ENCODE assay signal across 8 cellular contexts in the genomic region with DNA sequence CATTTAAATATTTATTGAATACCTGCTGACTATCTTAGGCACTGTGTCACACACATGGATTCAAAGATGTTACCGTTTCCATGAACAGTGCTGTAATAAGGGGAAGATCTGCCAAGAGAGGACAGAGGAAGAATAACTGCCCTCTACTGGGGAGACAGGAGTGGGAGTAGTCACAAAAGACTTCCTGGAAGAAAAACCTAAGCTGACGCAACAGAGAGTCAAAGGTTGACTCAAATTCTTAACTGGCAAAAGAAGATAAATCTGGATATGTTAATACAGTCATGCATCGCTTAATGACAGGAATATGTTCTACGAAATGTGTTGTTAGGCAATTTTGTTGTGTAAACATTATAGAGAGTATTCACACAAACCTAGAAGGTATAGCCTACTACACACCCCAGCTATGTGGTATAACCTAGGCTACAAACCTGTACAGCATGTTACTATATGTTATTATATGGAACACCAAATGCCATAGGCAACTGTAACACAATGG. TPM values are rescaled to one million over a fixed set of nuclear protein-coding genes. Genes with fewer than 3 reads are reported as not detected.
DNase-seq lines count a peak whose midpoint lies in the region; ATAC-seq and TF ChIP-seq lines count a peak whose summit lies in the region.

No MANE protein-coding gene starts in this region.

- no peaks in the 10 kb centered on the region for H3K79me2 ChIP-seq in Loucy (ENCODE audit: insufficient read depth, low read length)

- peaks cover 17% of the 10 kb centered on the region for H3K4me1 Mint-ChIP-seq in activated naive CD8-positive, alpha-beta T cell treated with anti-CD3 and anti-CD28 coated beads, Interleukin-2, amount 50 U/mL, for 24 hours
- peaks cover 14% of the 10 kb centered on the region for H3K4me1 Mint-ChIP-seq in stimulated activated naive CD8-positive, alpha-beta T cell treated with anti-CD3 and anti-CD28 coated beads, Interleukin-15, amount 100 ng/mL, for 72 hours

- peak; percentile 81 for ATAC-seq in activated naive CD8-positive, alpha-beta T cell treated with anti-CD3 and anti-CD28 coated beads, Interleukin-2, amount 50 U/mL, for 24 hours
- peak; percentile 92 for ATAC-seq in stimulated activated naive CD8-positive, alpha-beta T cell treated with anti-CD3 and anti-CD28 coated beads, Interleukin-15, amount 100 ng/mL, for 72 hours

- TF ChIP-seq POLR2A in lower leg skin (IDR thresholded peaks at IDR 0.05) = no peak

- H2AFZ ChIP-seq in Loucy (ENCODE audit: low read length) = no peak overlapping the region

- H3K9me3 ChIP-seq in Loucy (ENCODE audit: insufficient read depth, low read depth, low read length) = no peaks in the 10 kb centered on the region

- intact Hi-C loops in lower leg skin (cut with DNase I; ENCODE audit: low total_unique reads) = no loop called here

- no peaks in the 10 kb centered on the region for H4K20me1 ChIP-seq in Loucy (ENCODE audit: insufficient read depth, low read length, poor library complexity, severe bottlenecking)

- H3F3A ChIP-seq in Loucy (ENCODE audit: low read depth) = no peaks in the 10 kb centered on the region

- H3K9ac ChIP-seq in Loucy (ENCODE audit: low read depth, low read length, poor library complexity, severe bottlenecking) = no peak overlapping the region

- H3K27me3 ChIP-seq in Loucy (ENCODE audit: insufficient read depth, low read length, poor library complexity, severe bottlenecking) = no peaks in the 10 kb centered on the region

- H3K27ac Mint-ChIP-seq in activated naive CD8-positive, alpha-beta T cell treated with anti-CD3 and anti-CD28 coated beads, Interleukin-2, amount 50 U/mL, for 24 hours = peak overlapping the region; percentile 61
- peak overlapping the region; percentile 75 to 95 for H3K27ac Mint-ChIP-seq in stimulated activated naive CD8-positive, alpha-beta T cell treated with anti-CD3 and anti-CD28 coated beads, Interleukin-15, amount 100 ng/mL, for 72 hours

- no peaks in the 10 kb centered on the region for H3K4me1 ChIP-seq in Loucy (ENCODE audit: insufficient read depth, low read length, poor library complexity, severe bottlenecking)

- no peak overlapping the region for H3K4me2 ChIP-seq in Loucy (ENCODE audit: low read depth, low read length, poor library complexity, severe bottlenecking)

- H3K9me3 Mint-ChIP-seq in activated naive CD8-positive, alpha-beta T cell treated with anti-CD3 and anti-CD28 coated beads, Interleukin-2, amount 50 U/mL, for 24 hours = no peaks in the 10 kb centered on the region
- H3K9me3 Mint-ChIP-seq in stimulated activated naive CD8-positive, alpha-beta T cell treated with anti-CD3 and anti-CD28 coated beads, Interleukin-15, amount 100 ng/mL, for 72 hours = no peaks in the 10 kb centered on the region

- DNase-seq in GM03348 (ENCODE audit: low spot score) = peak; percentile 80
- no peak for DNase-seq in activated naive CD8-positive, alpha-beta T cell treated with anti-CD3 and anti-CD28 coated beads, Interleukin-2, amount 50 U/mL, for 24 hours
- peak; percentile 29 for DNase-seq in iPS-NIHi11 (ENCODE audit: low spot score)
- peak in 1 of 2 donors; percentile 19 for DNase-seq in stimulated activated naive CD8-positive, alpha-beta T cell treated with anti-CD3 and anti-CD28 coated beads, Interleukin-15, amount 100 ng/mL, for 72 hours
- DNase-seq in lower leg skin (ENCODE audit: low spot score in 2 of 2) = no peak
- no peak for DNase-seq in NCI-H524 treated with DMSO at 0.1 percent for 48 hours (lab: John Stamatoyannopoulos, UW)
- no peak for DNase-seq in activated CD8-positive, alpha-beta memory T cell treated with anti-CD3 and anti-CD28 coated beads, Interleukin-2, amount 50 U/mL, for 4 hours

- no peaks in the 10 kb centered on the region for H3K27me3 Mint-ChIP-seq in activated naive CD8-positive, alpha-beta T cell treated with anti-CD3 and anti-CD28 coated beads, Interleukin-2, amount 50 U/mL, for 24 hours
- no peaks in the 10 kb centered on the region for H3K27me3 Mint-ChIP-seq in stimulated activated naive CD8-positive, alpha-beta T cell treated with anti-CD3 and anti-CD28 coated beads, Interleukin-15, amount 100 ng/mL, for 72 hours

- H3K4me3 ChIP-seq in Loucy (ENCODE audit: low read length, poor library complexity, severe bottlenecking) (no peak overlapping the region), lower leg skin (ENCODE audit: low read depth, poor library complexity, severe bottlenecking) (no peak overlapping the region)

- H3K4me3 Mint-ChIP-seq in activated naive CD8-positive, alpha-beta T cell treated with anti-CD3 and anti-CD28 coated beads, Interleukin-2, amount 50 U/mL, for 24 hours = no peak overlapping the region
- H3K4me3 Mint-ChIP-seq in stimulated activated naive CD8-positive, alpha-beta T cell treated with anti-CD3 and anti-CD28 coated beads, Interleukin-15, amount 100 ng/mL, for 72 hours = no peak overlapping the region

- peaks cover 29% of the 10 kb centered on the region; the same call in 1 of the 2 replicates for H3K36me3 ChIP-seq in Loucy (ENCODE audit: insufficient read depth, low read length)

- H3K9me2 ChIP-seq in Loucy (replicated peaks; ENCODE audit: low read depth, low read length) = no peaks in the 10 kb centered on the region

- H3K36me3 Mint-ChIP-seq in activated naive CD8-positive, alpha-beta T cell treated with anti-CD3 and anti-CD28 coated beads, Interleukin-2, amount 50 U/mL, for 24 hours (ENCODE audit: low read depth) = peaks cover 5% of the 10 kb centered on the region

- WGBS in lower leg skin, 2 donors = 21 to 22% methylated on average over 4 of the region's 4 CpGs

- TF ChIP-seq CTCF in Loucy (conservative IDR thresholded peaks at IDR 0.05; ENCODE audit: low read length) (peak; percentile 69), lower leg skin (IDR thresholded peaks at IDR 0.05) (no peak)

RNA-seq across cellular contexts. Expression of gene DCAF5, which starts 51.5 kb away (rescaled TPM):
- total RNA-seq in lower leg skin = 10 to 100 TPM; 31.8 to 60.0 (median 38.5) TPM

Comparison
In these comparisons a context has a peak if more than half of its experiments do, and no peak if none do; other contexts are left out.
1. DNase-seq: peak in GM03348 (single experiment) and iPS-NIHi11 (single experiment); none in activated naive CD8-positive, alpha-beta T cell treated with anti-CD3 and anti-CD28 coated beads, Interleukin-2, amount 50 U/mL, for 24 hours (single experiment), lower leg skin (0 of 2), NCI-H524 treated with DMSO at 0.1 percent for 48 hours (single experiment) and activated CD8-positive, alpha-beta memory T cell treated with anti-CD3 and anti-CD28 coated beads, Interleukin-2, amount 50 U/mL, for 4 hours (single experiment).